12 cellular contexts compared by ENCODE assay signal in the genomic region with DNA sequence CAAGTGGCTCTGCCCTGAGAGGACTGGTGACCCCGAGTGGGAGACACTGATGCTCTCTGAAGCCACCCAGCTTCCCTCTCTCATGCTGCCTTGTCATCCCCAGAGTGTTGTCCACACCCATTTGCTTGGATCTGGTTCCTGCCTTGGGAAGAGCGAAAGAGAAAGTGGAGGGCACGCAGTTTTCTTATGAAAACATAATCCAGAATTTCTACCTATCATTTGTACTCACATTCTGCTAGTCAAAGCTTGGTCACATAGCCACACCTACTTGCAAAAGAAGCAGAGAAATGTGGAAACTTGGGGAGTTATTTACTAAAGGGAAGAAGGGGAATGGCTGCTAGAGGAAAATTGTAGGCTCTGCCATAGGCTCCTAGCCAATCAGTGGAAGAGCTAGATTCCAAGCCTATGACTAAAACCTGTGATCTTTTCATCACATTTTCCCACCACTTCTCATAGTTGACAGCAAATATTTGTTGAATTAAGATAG.
DNase-seq lines count a peak whose midpoint lies in the region; ATAC-seq and TF ChIP-seq lines count a peak whose summit lies in the region.
"Had no signal": no experiment of that assay in that cellular context is flagged by ENCODE, and none has a peak within 500 bp of the region (broad histone marks: within the 10 kb centered on the region; RNA-seq: fewer than 3 reads in every experiment).

No MANE protein-coding gene starts in this region.

- H3K9me3 Mint-ChIP-seq in nephron progenitor cell, result no peaks in the 10 kb centered on the region
- H3K9me3 Mint-ChIP-seq: activated CD4-positive, alpha-beta memory T cell treated with anti-CD3 and anti-CD28 coated beads for 36 hours; central memory CD8-positive, alpha-beta T cell had no signal

- WGBS in heart right ventricle, 2 donors, result 75 to 89% methylated on average over 3 of the region's 3 CpGs

- H3K4me1 ChIP-seq in heart right ventricle, result peaks cover 0 to 55% (median 6%) of the 10 kb centered on the region in 9 donors
- peaks cover 60% of the 10 kb centered on the region for H3K4me1 ChIP-seq in skeletal muscle satellite cell (ENCODE audit: control insufficient read depth, insufficient read depth, low read length)

- H3K36me3 ChIP-seq in heart right ventricle (no peaks in the 10 kb centered on the region), skeletal muscle satellite cell (ENCODE audit: insufficient read depth, low read length) (no peaks in the 10 kb centered on the region)

- H3K9ac ChIP-seq in skeletal muscle satellite cell (ENCODE audit: low read depth, low read length), result peak overlapping the region; percentile 15

- intact Hi-C loops in heart right ventricle (cut with DNase I), result no loop called here

- H3K27ac Mint-ChIP-seq in nephron progenitor cell, result no peak overlapping the region
- H3K27ac Mint-ChIP-seq: activated CD4-positive, alpha-beta memory T cell treated with anti-CD3 and anti-CD28 coated beads for 36 hours had no signal

- TF ChIP-seq CTCF in heart right ventricle (IDR thresholded peaks at IDR 0.05) (no peak), nephron progenitor cell (IDR thresholded peaks at IDR 0.05) (no peak)

- H3K36me3 Mint-ChIP-seq in nephron progenitor cell (ENCODE audit: low read depth), result no peaks in the 10 kb centered on the region
- H3K36me3 Mint-ChIP-seq: activated CD4-positive, alpha-beta memory T cell treated with anti-CD3 and anti-CD28 coated beads for 36 hours had no signal

- H3K4me3 ChIP-seq in heart right ventricle (no peak overlapping the region), skeletal muscle satellite cell (ENCODE audit: low read length) (peak overlapping the region; percentile 41)
- H3K4me3 ChIP-seq: K562 had no signal

- peaks cover 3% of the 10 kb centered on the region for H3K27me3 Mint-ChIP-seq in nephron progenitor cell (ENCODE audit: low read depth, poor library complexity)
- H3K27me3 Mint-ChIP-seq: activated CD4-positive, alpha-beta memory T cell treated with anti-CD3 and anti-CD28 coated beads for 36 hours; central memory CD8-positive, alpha-beta T cell had no signal

- H3K27me3 ChIP-seq in heart right ventricle (no peaks in the 10 kb centered on the region), skeletal muscle satellite cell (ENCODE audit: control insufficient read depth, insufficient read depth, low read length) (no peaks in the 10 kb centered on the region)

- peak; percentile 85 for DNase-seq in GM03348 (ENCODE audit: low spot score)
- peak; percentile 45 for DNase-seq in amniotic stem cell (lab: John Stamatoyannopoulos, UW)
- DNase-seq in heart right ventricle, result no peak
- DNase-seq in superior temporal gyrus (ENCODE audit: extremely low spot score), result no peak
- no peak for DNase-seq in germinal center (ENCODE audit: low spot score)
- no peak for DNase-seq in activated CD8-positive, alpha-beta memory T cell treated with anti-CD3 and anti-CD28 coated beads, Interleukin-2, amount 50 U/mL, for 4 hours
- DNase-seq in nephron progenitor cell, result no peak
- DNase-seq: activated CD4-positive, alpha-beta memory T cell treated with anti-CD3 and anti-CD28 coated beads for 36 hours; left colon had no signal

- H3K4me2 ChIP-seq in skeletal muscle satellite cell (ENCODE audit: low read length), result peak overlapping the region; percentile 41

- no peak overlapping the region for H3K4me3 Mint-ChIP-seq in nephron progenitor cell
- H3K4me3 Mint-ChIP-seq: activated CD4-positive, alpha-beta memory T cell treated with anti-CD3 and anti-CD28 coated beads for 36 hours; central memory CD8-positive, alpha-beta T cell had no signal

- H3K27ac ChIP-seq in heart right ventricle, result peak overlapping the region in 4 of 10 donors; percentile 29 to 54 (median 42)

- H3K4me1 Mint-ChIP-seq in nephron progenitor cell, result peaks cover 69% of the 10 kb centered on the region

- ATAC-seq in heart right ventricle, result peak in 6 of 8 donors; percentile 40 to 60 (median 52)
- ATAC-seq: K562, left colon had no signal

- no peaks in the 10 kb centered on the region for H3K9me3 ChIP-seq in heart right ventricle
- H3K9me3 ChIP-seq in skeletal muscle satellite cell (replicated peaks; ENCODE audit: low read length), result no peaks in the 10 kb centered on the region

Comparison
In these comparisons a context has a peak if more than half of its experiments do, and no peak if none do; other contexts are left out.
1. DNase-seq: peak in GM03348 (single experiment) and amniotic stem cell (single experiment); none in heart right ventricle (0 of 2), superior temporal gyrus (single experiment), germinal center (single experiment), activated CD8-positive, alpha-beta memory T cell treated with anti-CD3 and anti-CD28 coated beads, Interleukin-2, amount 50 U/mL, for 4 hours (single experiment) and nephron progenitor cell (single experiment).